ENCODE assay signal across 31 cellular contexts in genomic region chr17:70072900-70073299, GRCh38. TPM values are rescaled to one million over a fixed set of nuclear protein-coding genes. Genes with fewer than 3 reads are reported as not detected.
DNase-seq lines count a peak whose midpoint lies in the region; ATAC-seq and TF ChIP-seq lines count a peak whose summit lies in the region.
"Had no signal": no experiment of that assay in that cellular context is flagged by ENCODE, and none has a peak within 500 bp of the region (broad histone marks: within the 10 kb centered on the region; RNA-seq: fewer than 3 reads in every experiment).

No MANE protein-coding gene starts in this region.

- ATAC-seq in naive thymus-derived CD8-positive, alpha-beta T cell = no peak
- no peak for ATAC-seq in GM19397 (IDR thresholded peaks at IDR 0.05; ENCODE audit: unreplicated experiment)
- ATAC-seq: HCT116, SK-N-SH treated with all-trans-retinoic acid at 6 μM for 48 hours had no signal

- no peaks in the 10 kb centered on the region for H3K36me3 ChIP-seq in thyroid gland
- H3K36me3 ChIP-seq: esophagus muscularis mucosa, heart right ventricle, stomach, transverse colon had no signal

- TF ChIP-seq POLR2A in thyroid gland (IDR thresholded peaks at IDR 0.05) = peak in 1 of 2 donors; percentile 10

- H3K36me3 Mint-ChIP-seq in dendritic cell treated with granulocyte-macrophage colony-stimulating factor and Interleukin-4, amounts not matched to agents 40 ng/mL and 50 ng/mL, for 4 days (ENCODE audit: low read depth) = no peaks in the 10 kb centered on the region
- no peaks in the 10 kb centered on the region for H3K36me3 Mint-ChIP-seq in naive thymus-derived CD8-positive, alpha-beta T cell
- H3K36me3 Mint-ChIP-seq: memory B cell had no signal

- no peak for TF ChIP-seq CTCF in thyroid gland (IDR thresholded peaks at IDR 0.05)

- peaks cover 49 to 55% of the 10 kb centered on the region in 2 donors for H3K4me1 ChIP-seq in thyroid gland
- H3K4me1 ChIP-seq: heart right ventricle had no signal

- no peak overlapping the region for H3K4me3 Mint-ChIP-seq in dendritic cell treated with granulocyte-macrophage colony-stimulating factor and Interleukin-4, amounts not matched to agents 40 ng/mL and 50 ng/mL, for 4 days
- H3K4me3 Mint-ChIP-seq in naive thymus-derived CD8-positive, alpha-beta T cell = no peak overlapping the region
- H3K4me3 Mint-ChIP-seq: central memory CD8-positive, alpha-beta T cell; memory B cell; T-helper 1 cell treated with Interleukin-12 subunit alpha and Interleukin-12 subunit beta and Interleukin-4 antibody, amounts not matched to agents 30 μg/mL and 1 μg/mL, for 36 hours had no signal

- intact Hi-C loops in dendritic cell treated with granulocyte-macrophage colony-stimulating factor and Interleukin-4, amounts not matched to agents 40 ng/mL and 50 ng/mL, for 4 days (cut with micrococcal nuclease) = no loop called here
- intact Hi-C loops in thyroid gland (cut with DNase I) = no loop called here

- DNase-seq in NOMO-1 (lab: John Stamatoyannopoulos, UW; ENCODE audit: unreplicated experiment in 2 of 2) (peak; percentile 15 to 60), medulla oblongata (ENCODE audit: extremely low spot score) (peak; percentile 80), thyroid gland (peak; percentile 66 to 68), RKO (ENCODE audit: low spot score) (no peak)
- no peak for DNase-seq in naive thymus-derived CD8-positive, alpha-beta T cell
- DNase-seq: activated CD4-positive, alpha-beta T cell treated with anti-CD3 and anti-CD28 coated beads, Interleukin-2, amount 50 U/mL, for 48 hours; activated CD4-positive, CD25-positive, alpha-beta regulatory T cell treated with anti-CD3 and anti-CD28 coated beads, Interleukin-2, amount 50 U/mL, for 72 hours; activated T-cell treated with anti-CD3 and anti-CD28 coated beads, Interleukin-2, amount 50 U/mL, for 48 hours; Calu3; DMS79; foreskin fibroblast; heart right ventricle; left cardiac atrium; NCI-H146; NCI-H2107; NCI-H446; NCI-H774; stimulated activated CD8-positive, alpha-beta memory T cell treated with anti-CD3 and anti-CD28 coated beads, Interleukin-4, amount 100 ng/mL, for 48 hours; stomach; transverse colon had no signal

- H3K27me3 Mint-ChIP-seq in dendritic cell treated with granulocyte-macrophage colony-stimulating factor and Interleukin-4, amounts not matched to agents 40 ng/mL and 50 ng/mL, for 4 days = peaks cover 5% of the 10 kb centered on the region
- peaks cover 4 to 9% (median 6%) of the 10 kb centered on the region in 5 donors for H3K27me3 Mint-ChIP-seq in naive thymus-derived CD8-positive, alpha-beta T cell
- H3K27me3 Mint-ChIP-seq: central memory CD8-positive, alpha-beta T cell; memory B cell; progenitor cell of endocrine pancreas had no signal

- no peaks in the 10 kb centered on the region for H3K9me3 Mint-ChIP-seq in dendritic cell treated with granulocyte-macrophage colony-stimulating factor and Interleukin-4, amounts not matched to agents 40 ng/mL and 50 ng/mL, for 4 days
- no peaks in the 10 kb centered on the region for H3K9me3 Mint-ChIP-seq in naive thymus-derived CD8-positive, alpha-beta T cell
- H3K9me3 Mint-ChIP-seq: T-helper 1 cell treated with Interleukin-12 subunit alpha and Interleukin-12 subunit beta and Interleukin-4 antibody, amounts not matched to agents 30 μg/mL and 1 μg/mL, for 36 hours had no signal

- 23 to 32% methylated on average over 2 of the region's 2 CpGs for WGBS in thyroid gland, 2 donors

- H3K27me3 ChIP-seq in thyroid gland = no peaks in the 10 kb centered on the region
- H3K27me3 ChIP-seq: esophagus muscularis mucosa, heart right ventricle, stomach, transverse colon had no signal

- H3K27ac Mint-ChIP-seq in dendritic cell treated with granulocyte-macrophage colony-stimulating factor and Interleukin-4, amounts not matched to agents 40 ng/mL and 50 ng/mL, for 4 days = peak overlapping the region; percentile 25
- no peak overlapping the region for H3K27ac Mint-ChIP-seq in naive thymus-derived CD8-positive, alpha-beta T cell
- H3K27ac Mint-ChIP-seq: memory B cell; T-helper 1 cell treated with Interleukin-12 subunit alpha and Interleukin-12 subunit beta and Interleukin-4 antibody, amounts not matched to agents 30 μg/mL and 1 μg/mL, for 36 hours had no signal

- POLR2A ChIA-PET in naive thymus-derived CD8-positive, alpha-beta T cell (lab: Charles Lee) = no interaction called here

- no peaks in the 10 kb centered on the region for H3K9me3 ChIP-seq in thyroid gland
- H3K9me3 ChIP-seq: esophagus muscularis mucosa, heart right ventricle, stomach, transverse colon had no signal

- peaks cover 26% of the 10 kb centered on the region for H3K4me1 Mint-ChIP-seq in dendritic cell treated with granulocyte-macrophage colony-stimulating factor and Interleukin-4, amounts not matched to agents 40 ng/mL and 50 ng/mL, for 4 days (ENCODE audit: low read depth)
- H3K4me1 Mint-ChIP-seq in naive thymus-derived CD8-positive, alpha-beta T cell = no peaks in the 10 kb centered on the region
- H3K4me1 Mint-ChIP-seq: central memory CD8-positive, alpha-beta T cell; memory B cell had no signal

- peak overlapping the region; percentile 77 to 94 (median 92) for H3K27ac ChIP-seq in thyroid gland
- H3K27ac ChIP-seq: esophagus muscularis mucosa, stomach, transverse colon had no signal

- H3K4me3 ChIP-seq in thyroid gland (replicated peaks in 1 of 3) = no peak overlapping the region
- H3K4me3 ChIP-seq: esophagus muscularis mucosa, heart right ventricle, stomach, transverse colon had no signal

RNA-seq across cellular contexts. Expression of gene KCNJ16, which starts 2.1 kb away (rescaled TPM):
- 100 to 1,000 TPM; 296 to 403 (median 324) TPM for total RNA-seq in thyroid gland
- not detected for total RNA-seq in naive thymus-derived CD8-positive, alpha-beta T cell
- not detected for polyA plus RNA-seq in naive thymus-derived CD8-positive, alpha-beta T cell
- total RNA-seq: Calu3, dermis microvascular lymphatic vessel endothelial cell, left cardiac atrium, LHCN-M2 had no signal
- polyA plus RNA-seq: heart right ventricle had no signal

Comparison
In these comparisons a context has a peak if more than half of its experiments do, and no peak if none do; other contexts are left out.
1. DNase-seq: peak in NOMO-1 (2 of 2), medulla oblongata (single experiment) and thyroid gland (2 of 2); none in naive thymus-derived CD8-positive, alpha-beta T cell (0 of 10) and RKO (single experiment).
2. RNA of gene KCNJ16, which starts 2.1 kb away (total RNA-seq): 296 to 403 TPM in thyroid gland; not detected in naive thymus-derived CD8-positive, alpha-beta T cell; every median in the first group is over 100 times any median in the second.